14 cellular contexts compared by ENCODE assay signal in the genomic region with DNA sequence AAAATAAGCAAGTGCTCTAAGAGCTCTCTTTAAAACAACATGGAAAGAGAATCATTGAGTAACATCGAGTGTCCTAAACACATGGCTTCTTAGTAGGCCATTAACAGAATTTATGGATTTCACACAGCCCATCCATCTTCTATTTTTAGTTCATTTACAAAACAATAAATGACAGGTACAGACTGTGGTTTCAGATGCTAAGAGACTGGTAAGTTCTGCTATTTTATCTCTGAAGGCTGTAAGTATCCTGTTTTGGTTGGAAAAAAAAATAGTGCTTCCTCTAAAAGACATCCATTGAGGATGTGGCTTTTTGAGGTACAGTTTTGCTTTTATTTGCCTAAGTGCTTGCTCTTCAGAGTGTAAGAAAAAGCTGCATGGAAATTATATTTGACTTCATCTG.
A peak's percentile ranks its signal among the peaks of the same experiment; 100 is the strongest.
DNase-seq lines count a peak whose midpoint lies in the region; ATAC-seq lines count a peak whose summit lies in the region.
"Had no signal": no experiment of that assay in that cellular context is flagged by ENCODE, and none has a peak within 500 bp of the region (broad histone marks: within the 10 kb centered on the region; RNA-seq: fewer than 3 reads in every experiment).

No MANE protein-coding gene starts in this region.

- peak; percentile 61 for ATAC-seq in GM18511 (IDR thresholded peaks at IDR 0.05; ENCODE audit: unreplicated experiment)
- ATAC-seq in HG03097 (IDR thresholded peaks at IDR 0.05; ENCODE audit: low FRiP score, unreplicated experiment), result peak; percentile 78
- ATAC-seq in HG03025 (IDR thresholded peaks at IDR 0.05; ENCODE audit: low FRiP score, unreplicated experiment), result no peak
- no peak for ATAC-seq in activated CD4-positive, CD25-positive, alpha-beta regulatory T cell treated with anti-CD3 and anti-CD28 coated beads, Interleukin-2, amount 50 U/mL, for 24 hours

- peak; percentile 99 for DNase-seq in NOMO-1 treated with dmso at 0.1 percent for 144 hours (lab: John Stamatoyannopoulos, UW; ENCODE audit: unreplicated experiment)
- DNase-seq in medulla oblongata (ENCODE audit: extremely low spot score), result peak; percentile 65
- no peak for DNase-seq in NCI-H2081 (lab: John Stamatoyannopoulos, UW)
- DNase-seq in DMS153 treated with DMSO at 0.1 percent for 48 hours (lab: John Stamatoyannopoulos, UW; ENCODE audit: unreplicated experiment), result no peak
- DNase-seq: activated CD8-positive, alpha-beta memory T cell treated with anti-CD3 and anti-CD28 coated beads, Interleukin-2, amount 50 U/mL, for 4 hours; amniotic stem cell; foreskin melanocyte; IMR-90; substantia nigra; T-helper 9 cell had no signal

Comparison
In these comparisons a context has a peak if more than half of its experiments do, and no peak if none do; other contexts are left out.
1. ATAC-seq: peak in GM18511 (single experiment) and HG03097 (single experiment); none in HG03025 (single experiment) and activated CD4-positive, CD25-positive, alpha-beta regulatory T cell treated with anti-CD3 and anti-CD28 coated beads, Interleukin-2, amount 50 U/mL, for 24 hours (0 of 2).
2. DNase-seq: peak in NOMO-1 treated with dmso at 0.1 percent for 144 hours (single experiment) and medulla oblongata (single experiment); none in NCI-H2081 (0 of 2) and DMS153 treated with DMSO at 0.1 percent for 48 hours (single experiment).